Comparison of ENCODE assay signal across 8 cellular contexts in genomic region chr20:43955244-43956191, GRCh38. TPM values are rescaled to one million over a fixed set of nuclear protein-coding genes. Genes with fewer than 3 reads are reported as not detected.
DNase-seq lines count a peak whose midpoint lies in the region; ATAC-seq, FAIRE-seq and TF ChIP-seq lines count a peak whose summit lies in the region.

No MANE protein-coding gene starts in this region.

- H3K36me3 ChIP-seq in mammary epithelial cell (ENCODE audit: insufficient read depth, low read length), result no peaks in the 10 kb centered on the region

- no peak for FAIRE-seq in D721Med (lab: Jason Lieb, UNC)

- peak in 8 of 10 experiments; percentile 19 to 47 (median 26) for DNase-seq in CD4-positive, alpha-beta T cell
- peak; percentile 74 for DNase-seq in T-helper 2 cell treated with Interferon-gamma antibody and Interleukin-4, amounts not matched to agents 5 μg/mL and 100 μg/mL, for 36 hours (ENCODE audit: low spot score)
- DNase-seq in mammary epithelial cell (peak; percentile 89), omental fat pad (ENCODE audit: low spot score) (no peak), anterior cingulate cortex (lab: John Stamatoyannopoulos, UW) (no peak), D721Med (ENCODE audit: insufficient read length, low spot score) (no peak)

- H3K4me2 ChIP-seq in mammary epithelial cell (ENCODE audit: insufficient read depth, low read depth, low read length), result peak overlapping the region; percentile 57

- H3K4me3 ChIP-seq in mammary epithelial cell (replicated peaks in 1 of 3; ENCODE audit: insufficient read depth in 1 of 3, low read depth in 2 of 3, low read length in 3 of 3), result no peak overlapping the region

- H4K20me1 ChIP-seq in mammary epithelial cell (ENCODE audit: insufficient read depth, low read length), result no peaks in the 10 kb centered on the region

- peak; percentile 62 for ATAC-seq in CD4-positive, alpha-beta T cell (ENCODE audit: poor library complexity)
- ATAC-seq in GM19468 (IDR thresholded peaks at IDR 0.05; ENCODE audit: extremely low read depth, unreplicated experiment) (peak; percentile 82), HG03558 (IDR thresholded peaks at IDR 0.05; ENCODE audit: extremely low read depth, unreplicated experiment) (peak; percentile 58), omental fat pad (ENCODE audit: low FRiP score) (peak; percentile 86)

- no peak overlapping the region for H3K9ac ChIP-seq in mammary epithelial cell (ENCODE audit: insufficient read depth, low read length)

- WGBS in mammary epithelial cell (ENCODE audit: low coverage, missing lambda C conversion rate), result 40% methylated on average over 11 of the region's 12 CpGs

- no peaks in the 10 kb centered on the region for H3K27me3 ChIP-seq in CD4-positive, alpha-beta T cell (ENCODE audit: control insufficient read depth, insufficient read depth, low read length)
- H3K27me3 ChIP-seq in mammary epithelial cell (ENCODE audit: insufficient read depth, low read length), result no peaks in the 10 kb centered on the region

- peaks cover 88% of the 10 kb centered on the region for H3K4me1 Mint-ChIP-seq in CD4-positive, alpha-beta T cell (ENCODE audit: low read depth)
- peaks cover 54% of the 10 kb centered on the region for H3K4me1 Mint-ChIP-seq in T-helper 2 cell treated with Interferon-gamma antibody and Interleukin-4, amounts not matched to agents 5 μg/mL and 100 μg/mL, for 36 hours (ENCODE audit: low read depth)

- no peaks in the 10 kb centered on the region for H3K9me3 ChIP-seq in CD4-positive, alpha-beta T cell (ENCODE audit: control insufficient read depth, low read length)
- H3K9me3 ChIP-seq in mammary epithelial cell (replicated peaks; ENCODE audit: insufficient read depth, low read length), result no peaks in the 10 kb centered on the region

- peak overlapping the region; percentile 29 for H3K27ac Mint-ChIP-seq in CD4-positive, alpha-beta T cell
- peak overlapping the region; percentile 50 for H3K27ac Mint-ChIP-seq in T-helper 2 cell treated with Interferon-gamma antibody and Interleukin-4, amounts not matched to agents 5 μg/mL and 100 μg/mL, for 36 hours

- no peak overlapping the region for H3K27ac ChIP-seq in CD4-positive, alpha-beta T cell (ENCODE audit: low read depth, low read length)
- H3K27ac ChIP-seq in mammary epithelial cell (ENCODE audit: insufficient read depth, low read depth, low read length), result peak overlapping the region; percentile 40

- in situ Hi-C loops in mammary epithelial cell (cut with MboI; ENCODE audit: low sequenced_read_pairs in 2 of 2), result no loop called here

- peaks cover 36% of the 10 kb centered on the region for H3K4me1 ChIP-seq in mammary epithelial cell (ENCODE audit: insufficient read depth, low read length)

- peaks cover 3% of the 10 kb centered on the region for H3K9me3 Mint-ChIP-seq in CD4-positive, alpha-beta T cell
- peaks cover 18% of the 10 kb centered on the region for H3K9me3 Mint-ChIP-seq in T-helper 2 cell treated with Interferon-gamma antibody and Interleukin-4, amounts not matched to agents 5 μg/mL and 100 μg/mL, for 36 hours

- H3K79me2 ChIP-seq in mammary epithelial cell (ENCODE audit: insufficient read depth, low read length), result no peaks in the 10 kb centered on the region

- BruUV-seq in mammary epithelial cell (replicated peaks; lab: Mats Ljungman, UMichigan), result no TSS peak

- H3K36me3 Mint-ChIP-seq in CD4-positive, alpha-beta T cell (ENCODE audit: low read depth), result no peaks in the 10 kb centered on the region
- H3K36me3 Mint-ChIP-seq in T-helper 2 cell treated with Interferon-gamma antibody and Interleukin-4, amounts not matched to agents 5 μg/mL and 100 μg/mL, for 36 hours (ENCODE audit: low read depth), result peaks cover 18% of the 10 kb centered on the region

- dilution Hi-C loops in mammary epithelial cell (cut with HindIII; ENCODE audit: low sequenced_read_pairs), result no loop called here

- H3K4me3 Mint-ChIP-seq in CD4-positive, alpha-beta T cell, result peak overlapping the region; percentile 44
- H3K4me3 Mint-ChIP-seq in T-helper 2 cell treated with Interferon-gamma antibody and Interleukin-4, amounts not matched to agents 5 μg/mL and 100 μg/mL, for 36 hours, result peak overlapping the region; percentile 58

- H3K27me3 Mint-ChIP-seq in CD4-positive, alpha-beta T cell, result peaks cover 6% of the 10 kb centered on the region
- peaks cover 27% of the 10 kb centered on the region for H3K27me3 Mint-ChIP-seq in T-helper 2 cell treated with Interferon-gamma antibody and Interleukin-4, amounts not matched to agents 5 μg/mL and 100 μg/mL, for 36 hours (ENCODE audit: low read depth)

- intact Hi-C loops in CD4-positive, alpha-beta T cell (cut with DNase I, micrococcal nuclease), result loop anchor here in 1 of 2 experiments (2.0 to 10.0 kb wide), 3 partner anchors 31 to 111 kb away; no protein-coding TSS in a partner anchor
- intact Hi-C loops in mammary epithelial cell (cut with micrococcal nuclease), result loop anchor here (1.0 to 10.0 kb wide), 4 partner anchors 16 to 111 kb away; partner anchors contain the start of gene TOX2

- no peak for TF ChIP-seq CTCF in CD4-positive, alpha-beta T cell (IDR thresholded peaks at IDR 0.05)
- TF ChIP-seq CTCF in mammary epithelial cell (conservative IDR thresholded peaks at IDR 0.05 in 1 of 2, IDR thresholded peaks at IDR 0.05 in 1 of 2; ENCODE audit: extremely low read depth in 1 of 2, insufficient read depth in 1 of 2, low read depth in 1 of 2, low read length in 2 of 2) (no peak), omental fat pad (IDR thresholded peaks at IDR 0.05) (no peak), D721Med (IDR thresholded peaks at IDR 0.05; ENCODE audit: insufficient read depth, missing control alignments) (no peak)

- H2AFZ ChIP-seq in mammary epithelial cell (ENCODE audit: low read depth, low read length), result peak overlapping the region; percentile 9

- CTCF ChIA-PET in CD4-positive, alpha-beta T cell (lab: Charles Lee), result interaction anchor here (0.9 to 1.5 kb wide), 3 partner anchors 12 to 125 kb away, joined by 3 to 5 read pairs (median 3); no protein-coding TSS in a partner anchor
- CTCF ChIA-PET in mammary epithelial cell (lab: Charles Lee; ENCODE audit: low non-redundant PET), result interaction anchor here (0.5 kb wide), 1 partner anchor 20 kb away, joined by 24 read pairs; no protein-coding TSS in a partner anchor

- POLR2A ChIA-PET in CD4-positive, alpha-beta T cell (lab: Charles Lee), result interaction anchor here (1.8 to 2.8 kb wide), 2 partner anchors 8 to 14 kb away, joined by 8 to 12 read pairs; no protein-coding TSS in a partner anchor

RNA-seq across cellular contexts. Expression of gene TOX2, which starts 40.9 kb away (rescaled TPM):
- total RNA-seq in CD4-positive, alpha-beta T cell, result 1 to 10 TPM; 3.3 to 3.9 TPM
- total RNA-seq in mammary epithelial cell (1 to 10 TPM in 1 of 2 donors, under 1 TPM in 1; 0.83 to 5.0 TPM), omental fat pad (1 to 10 TPM in 2 of 4 donors, under 1 TPM in 2; 0.44 to 7.1 (median 1.0) TPM)
- polyA plus RNA-seq in mammary epithelial cell, result 0.96 TPM
- 0.83 TPM for polyA minus RNA-seq in mammary epithelial cell

Comparison
In these comparisons a context has a peak if more than half of its experiments do, and no peak if none do; other contexts are left out.
1. DNase-seq: peak in CD4-positive, alpha-beta T cell (8 of 10), T-helper 2 cell treated with Interferon-gamma antibody and Interleukin-4, amounts not matched to agents 5 μg/mL and 100 μg/mL, for 36 hours (single experiment) and mammary epithelial cell (single experiment); none in omental fat pad (single experiment), anterior cingulate cortex (0 of 58) and D721Med (single experiment).
2. Peak in every context shown above with its lines, with median percentiles within 50 percentile points of each other: ATAC-seq.